In the genomic region with DNA sequence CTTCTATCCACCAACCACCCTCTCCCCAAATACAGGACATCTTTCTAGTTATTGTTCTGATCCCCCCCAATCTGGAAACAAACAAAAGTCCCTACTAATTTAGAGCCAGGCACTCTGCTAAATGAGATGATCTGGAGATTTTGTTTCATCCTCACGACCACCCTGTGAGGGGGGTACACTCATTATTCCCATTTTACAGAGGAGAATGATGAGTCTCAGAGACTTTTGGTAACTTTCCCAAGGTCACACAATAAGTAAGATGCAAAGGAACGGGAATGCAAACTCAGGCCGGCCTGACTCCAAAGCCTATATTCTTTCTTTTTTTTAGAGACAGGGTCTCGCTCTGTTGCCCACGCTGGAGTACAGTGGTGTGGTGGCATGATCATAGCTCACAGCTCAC, we compare ENCODE assay signal across 1 cellular context.
TF ChIP-seq lines count a peak whose summit lies in the region.

No MANE protein-coding gene starts in this region.

TF ChIP-seq in SK-N-SH, 30 proteins besides CTCF, POLR2A, EP300 and RAD21 (continued from another document):
- TF ChIP-seq USF1 (IDR thresholded peaks at IDR 0.05; ENCODE audit: borderline replicate concordance, low read depth) (no peak), POLR2AphosphoS5 (IDR thresholded peaks at IDR 0.05; ENCODE audit: low read depth, low read length) (no peak), SMC3 (IDR thresholded peaks at IDR 0.05; ENCODE audit: low read depth, low read length) (no peak), ELF1 (IDR thresholded peaks at IDR 0.05) (no peak), TEAD4 (IDR thresholded peaks at IDR 0.05; ENCODE audit: borderline replicate concordance, insufficient read depth) (no peak), RFX5 (IDR thresholded peaks at IDR 0.05; ENCODE audit: low read length) (no peak), MEF2A (IDR thresholded peaks at IDR 0.05; ENCODE audit: borderline replicate concordance, low read depth) (no peak), IRF3 (IDR thresholded peaks at IDR 0.05; ENCODE audit: low read depth, low read length) (no peak), RXRA (IDR thresholded peaks at IDR 0.05; ENCODE audit: borderline replicate concordance, low read depth) (no peak), SIN3A (IDR thresholded peaks at IDR 0.05; ENCODE audit: borderline replicate concordance, low read depth, low read length) (no peak), EZH2phosphoT487 (IDR thresholded peaks at IDR 0.05; ENCODE audit: borderline replicate concordance, low read depth) (no peak), MXI1 (IDR thresholded peaks at IDR 0.05; ENCODE audit: low read depth, low read length) (no peak), FOXM1 (IDR thresholded peaks at IDR 0.05; ENCODE audit: low read depth) (no peak)
- TF ChIP-seq, protein P1, sequence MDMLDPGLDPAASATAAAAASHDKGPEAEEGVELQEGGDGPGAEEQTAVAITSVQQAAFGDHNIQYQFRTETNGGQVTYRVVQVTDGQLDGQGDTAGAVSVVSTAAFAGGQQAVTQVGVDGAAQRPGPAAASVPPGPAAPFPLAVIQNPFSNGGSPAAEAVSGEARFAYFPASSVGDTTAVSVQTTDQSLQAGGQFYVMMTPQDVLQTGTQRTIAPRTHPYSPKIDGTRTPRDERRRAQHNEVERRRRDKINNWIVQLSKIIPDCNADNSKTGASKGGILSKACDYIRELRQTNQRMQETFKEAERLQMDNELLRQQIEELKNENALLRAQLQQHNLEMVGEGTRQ (IDR thresholded peaks at IDR 0.05; ENCODE audit: borderline replicate concordance, low read depth, low read length), result no peak
